ENCODE assay signal across 12 cellular contexts in genomic region chr1:217889401-217889800, GRCh38.
DNase-seq lines count a peak whose midpoint lies in the region; ATAC-seq and TF ChIP-seq lines count a peak whose summit lies in the region.
"Had no signal": no experiment of that assay in that cellular context is flagged by ENCODE, and none has a peak within 500 bp of the region (broad histone marks: within the 10 kb centered on the region; RNA-seq: fewer than 3 reads in every experiment).

No MANE protein-coding gene starts in this region.

- no peak overlapping the region for H2BK120ac ChIP-seq in mesendoderm (ENCODE audit: low read depth, low read length)

- H2BK15ac ChIP-seq in mesendoderm (replicated peaks; ENCODE audit: low read depth) = no peak overlapping the region

- no peak overlapping the region for H4K5ac ChIP-seq in mesendoderm (ENCODE audit: low read length)

- H3K18ac ChIP-seq in mesendoderm (ENCODE audit: low read length) = no peak overlapping the region

- H3K4me3 ChIP-seq in adipocyte (ENCODE audit: low read length) (no peak overlapping the region), mesendoderm (ENCODE audit: low read length) (no peak overlapping the region)
- H3K4me3 ChIP-seq: HAP-1 had no signal

- H2BK5ac ChIP-seq in mesendoderm (ENCODE audit: low read length) = no peak overlapping the region

- H3K23ac ChIP-seq in mesendoderm (ENCODE audit: low read length) = no peak overlapping the region

- POLR2A ChIA-PET in HEK293T (lab: Yijun Ruan, JAX) = no interaction called here

- ATAC-seq in HG03045 (IDR thresholded peaks at IDR 0.05; ENCODE audit: unreplicated experiment) (no peak), GM21619 (IDR thresholded peaks at IDR 0.05; ENCODE audit: unreplicated experiment) (no peak)
- ATAC-seq: naive thymus-derived CD4-positive, alpha-beta T cell had no signal

- WGBS in mesendoderm (ENCODE audit: extremely low coverage, insufficient coverage, low lambda C conversion rate) = no CpG with 5 or more reads among the region's 10 CpGs

- H3K27me3 ChIP-seq in adipocyte (replicated peaks; ENCODE audit: control insufficient read depth, insufficient read depth, low read length) (no peaks in the 10 kb centered on the region), mesendoderm (ENCODE audit: insufficient read depth, low read length, poor library complexity) (no peaks in the 10 kb centered on the region)

- H4K8ac ChIP-seq in mesendoderm (ENCODE audit: low read depth, low read length) = no peak overlapping the region

- H3K27ac ChIP-seq in mesendoderm (ENCODE audit: low read depth, low read length) = no peak overlapping the region

- no peak overlapping the region for H3K4me2 ChIP-seq in mesendoderm (ENCODE audit: low read length)

- no peaks in the 10 kb centered on the region for H3K36me3 ChIP-seq in adipocyte (ENCODE audit: control insufficient read depth, insufficient read depth, low read length, severe bottlenecking)
- no peaks in the 10 kb centered on the region for H3K36me3 ChIP-seq in mesendoderm (ENCODE audit: control insufficient read depth, insufficient read depth, low read length)
- H3K36me3 ChIP-seq: HAP-1 had no signal

- no peaks in the 10 kb centered on the region for H3K79me2 ChIP-seq in mesendoderm (ENCODE audit: control insufficient read depth, insufficient read depth, low read length)

- no peak overlapping the region for H3K4ac ChIP-seq in mesendoderm (ENCODE audit: low read depth, low read length)

- no peak overlapping the region for H3K56ac ChIP-seq in mesendoderm (ENCODE audit: low read length)

- H2AK5ac ChIP-seq in mesendoderm (ENCODE audit: low read length) = no peak overlapping the region

- H3K9me3 ChIP-seq in adipocyte (ENCODE audit: control insufficient read depth, low read length) = no peaks in the 10 kb centered on the region
- H3K9me3 ChIP-seq: HAP-1 had no signal

- H3K9ac ChIP-seq in adipocyte (ENCODE audit: low read length) (no peak overlapping the region), mesendoderm (ENCODE audit: low read length) (no peak overlapping the region)

- no peaks in the 10 kb centered on the region for H3K79me1 ChIP-seq in mesendoderm (ENCODE audit: low read length)

- CTCF ChIA-PET in HEK293T (lab: Yijun Ruan, JAX) = no interaction called here

- H3K4me1 ChIP-seq in adipocyte (ENCODE audit: control insufficient read depth, insufficient read depth, low read length) (no peaks in the 10 kb centered on the region), mesendoderm (ENCODE audit: control insufficient read depth, low read depth, low read length) (no peaks in the 10 kb centered on the region)
- H3K4me1 ChIP-seq: HAP-1 had no signal

- peak; percentile 70 for DNase-seq in DMS53 (lab: John Stamatoyannopoulos, UW)
- peak; percentile 12 for DNase-seq in HEK293T (ENCODE audit: extremely low spot score)
- DNase-seq in adipocyte (ENCODE audit: low read depth) = peak; percentile 2
- peak; percentile 82 for DNase-seq in mesendoderm
- DNase-seq in NCI-H146 (lab: John Stamatoyannopoulos, UW) = no peak
- no peak for DNase-seq in midbrain (lab: John Stamatoyannopoulos, UW)
- DNase-seq: activated naive CD4-positive, alpha-beta T cell treated with Interleukin-2 at 50 U/mL for 16 hours; naive thymus-derived CD4-positive, alpha-beta T cell; NCI-H1105 treated with DMSO at 0.1 percent for 48 hours had no signal

TF ChIP-seq in HEK293T, 16 proteins besides CTCF, POLR2A, EP300 and RAD21:
- no peak for TF ChIP-seq FOXK2 (IDR thresholded peaks at IDR 0.05)
- TF ChIP-seq HDGF (IDR thresholded peaks at IDR 0.05; ENCODE audit: borderline replicate concordance) = no peak
- no peak for TF ChIP-seq ELF4 (IDR thresholded peaks at IDR 0.05)
- no peak for TF ChIP-seq NFRKB (IDR thresholded peaks at IDR 0.05)
- no peak for TF ChIP-seq BHLHE40 (IDR thresholded peaks at IDR 0.05; ENCODE audit: borderline replicate concordance)
- TF ChIP-seq ZNF384 (IDR thresholded peaks at IDR 0.05) = no peak
- TF ChIP-seq FOXA1 (IDR thresholded peaks at IDR 0.05) = no peak
- no peak for TF ChIP-seq L3MBTL2 (conservative IDR thresholded peaks at IDR 0.05)
- no peak for TF ChIP-seq ARNT (IDR thresholded peaks at IDR 0.05)
- no peak for TF ChIP-seq LEF1 (IDR thresholded peaks at IDR 0.05; ENCODE audit: borderline replicate concordance)
- no peak for TF ChIP-seq FOXM1 (IDR thresholded peaks at IDR 0.05; ENCODE audit: borderline replicate concordance)
- no peak for TF ChIP-seq TARDBP (IDR thresholded peaks at IDR 0.05)
TF ChIP-seq in HEK293T: peak in this region for 0.

Comparison
In these comparisons a context has a peak if more than half of its experiments do, and no peak if none do; other contexts are left out.
1. DNase-seq: peak in DMS53 (single experiment), HEK293T (single experiment), adipocyte (single experiment) and mesendoderm (single experiment); none in NCI-H146 (single experiment) and midbrain (single experiment).